In genomic region chr16:52004343-52004742, GRCh38 we compare ENCODE assay signal across 1 cellular context.
"Had no signal": no experiment of that assay in that cellular context is flagged by ENCODE, and none has a peak within 500 bp of the region (broad histone marks: within the 10 kb centered on the region; RNA-seq: fewer than 3 reads in every experiment).

No MANE protein-coding gene starts in this region.

- H3K4me3 ChIP-seq: GM12878 had no signal

- ATAC-seq: GM12878 had no signal
